17 cellular contexts compared by ENCODE assay signal in genomic region chr1:154729598-154729997, GRCh38.
A peak's percentile ranks its signal among the peaks of the same experiment; 100 is the strongest.
DNase-seq lines count a peak whose midpoint lies in the region; ATAC-seq, FAIRE-seq and TF ChIP-seq lines count a peak whose summit lies in the region.
"Had no signal": no experiment of that assay in that cellular context is flagged by ENCODE, and none has a peak within 500 bp of the region (broad histone marks: within the 10 kb centered on the region; RNA-seq: fewer than 3 reads in every experiment).

No MANE protein-coding gene starts in this region.

- H3K9me3 Mint-ChIP-seq in GM23338, result no peaks in the 10 kb centered on the region; the same call in 2 of the 3 replicates

- H3F3A ChIP-seq in GM23338 (replicated peaks; ENCODE audit: low read depth), result no peaks in the 10 kb centered on the region

- H4K20me1 ChIP-seq in GM23338 (replicated peaks; ENCODE audit: insufficient read depth), result no peaks in the 10 kb centered on the region

- 78 to 79% methylated on average over 3 of the region's 3 CpGs for WGBS in pancreas, 2 donors

- no peak overlapping the region for H2AFZ ChIP-seq in GM23338
- H2AFZ ChIP-seq: hepatocyte had no signal

- intact Hi-C loops in gastrocnemius medialis (cut with DNase I; ENCODE audit: low total_unique reads), result no loop called here
- intact Hi-C loops in pancreas (cut with DNase I), result no loop called here

- no peaks in the 10 kb centered on the region for H3K79me2 ChIP-seq in GM23338 (replicated peaks; ENCODE audit: insufficient read depth)
- H3K79me2 ChIP-seq: hepatocyte had no signal

- TF ChIP-seq CTCF in GM23338 (conservative IDR thresholded peaks at IDR 0.05; ENCODE audit: low read depth in 2 of 2) (no peak), fibroblast of mammary gland (conservative IDR thresholded peaks at IDR 0.05; ENCODE audit: control insufficient read depth, insufficient read depth, low read depth, low read length) (no peak), gastrocnemius medialis (IDR thresholded peaks at IDR 0.05 in 4 of 5, conservative IDR thresholded peaks at IDR 0.05 in 1 of 5) (no peak), pancreas (IDR thresholded peaks at IDR 0.05) (no peak)

- peak overlapping the region; percentile 94; the same call in 1 of the 2 replicates for H3K27ac Mint-ChIP-seq in GM23338
- H3K27ac Mint-ChIP-seq: activated naive CD8-positive, alpha-beta T cell had no signal

- no peaks in the 10 kb centered on the region for H3K27me3 ChIP-seq in GM23338 (ENCODE audit: insufficient read depth)
- H3K27me3 ChIP-seq in SJSA1 (replicated peaks), result no peaks in the 10 kb centered on the region
- no peaks in the 10 kb centered on the region for H3K27me3 ChIP-seq in gastrocnemius medialis
- H3K27me3 ChIP-seq in pancreas, result no peaks in the 10 kb centered on the region
- H3K27me3 ChIP-seq: hepatocyte had no signal

- no peak overlapping the region for H3K4me3 Mint-ChIP-seq in GM23338
- H3K4me3 Mint-ChIP-seq: activated naive CD8-positive, alpha-beta T cell had no signal

- H3K4me1 ChIP-seq in GM23338 (ENCODE audit: insufficient read depth) (peaks cover 16% of the 10 kb centered on the region), SJSA1 (replicated peaks) (peaks cover 33% of the 10 kb centered on the region), gastrocnemius medialis (peaks cover 19 to 44% of the 10 kb centered on the region in 2 donors), pancreas (no peaks in the 10 kb centered on the region)

- H3K27me3 Mint-ChIP-seq in GM23338 (ENCODE audit: insufficient read depth, low read depth, poor library complexity), result peaks cover 7% of the 10 kb centered on the region

- no peak for FAIRE-seq in pancreas (lab: Jason Lieb, UNC)
- FAIRE-seq: K562 had no signal

- H3K9me3 ChIP-seq in SJSA1 (replicated peaks) (no peaks in the 10 kb centered on the region), gastrocnemius medialis (no peaks in the 10 kb centered on the region), pancreas (no peaks in the 10 kb centered on the region)
- H3K9me3 ChIP-seq: neutrophil, thoracic aorta had no signal

- no peaks in the 10 kb centered on the region for H3K36me3 ChIP-seq in GM23338 (ENCODE audit: insufficient read depth)
- H3K36me3 ChIP-seq in SJSA1, result no peaks in the 10 kb centered on the region
- peaks cover 0 to 3% of the 10 kb centered on the region in 2 donors for H3K36me3 ChIP-seq in gastrocnemius medialis
- H3K36me3 ChIP-seq in pancreas, result no peaks in the 10 kb centered on the region
- H3K36me3 ChIP-seq: neutrophil, thoracic aorta had no signal

- no peak for ATAC-seq in GM23338
- no peak for ATAC-seq in gastrocnemius medialis
- ATAC-seq in GM21786 (IDR thresholded peaks at IDR 0.05; ENCODE audit: unreplicated experiment), result no peak
- ATAC-seq in pancreas, result no peak

- H3K27ac ChIP-seq in GM23338 (ENCODE audit: low read depth) (no peak overlapping the region), SJSA1 (peak overlapping the region; percentile 76), gastrocnemius medialis (peak overlapping the region in 3 of 4 donors; percentile 16 to 44 (median 20)), pancreas (no peak overlapping the region)
- H3K27ac ChIP-seq: C4-2B, epithelial cell of prostate, hepatocyte, neutrophil, thoracic aorta had no signal

- H3K9me2 ChIP-seq in GM23338 (ENCODE audit: insufficient read depth), result no peaks in the 10 kb centered on the region

- H3K36me3 Mint-ChIP-seq in GM23338 (ENCODE audit: low read depth), result no peaks in the 10 kb centered on the region
- H3K36me3 Mint-ChIP-seq: activated naive CD8-positive, alpha-beta T cell had no signal

- H3K4me2 ChIP-seq in GM23338, result no peak overlapping the region
- H3K4me2 ChIP-seq: hepatocyte had no signal

- H3K4me1 Mint-ChIP-seq in GM23338, result peaks cover 44% of the 10 kb centered on the region

- no peak for DNase-seq in GM23338 (ENCODE audit: low spot score)
- peak in 1 of 2 experiments; percentile 16 for DNase-seq in SJSA1 (ENCODE audit: low read depth in 1 of 2, low spot score in 2 of 2)
- peak; percentile 41 for DNase-seq in fibroblast of mammary gland (ENCODE audit: low read depth)
- DNase-seq in gastrocnemius medialis, result no peak
- DNase-seq in SIG-M5 treated with dmso at 0.1 percent for 504 hours (lab: John Stamatoyannopoulos, UW; ENCODE audit: unreplicated experiment), result no peak
- no peak for DNase-seq in pancreas
- DNase-seq: activated CD4-positive, alpha-beta T cell treated with anti-CD3 and anti-CD28 coated beads for 1 hour; central memory CD4-positive, alpha-beta T cell had no signal

- no peak for TF ChIP-seq POLR2A in gastrocnemius medialis (IDR thresholded peaks at IDR 0.05)

- H3K4me3 ChIP-seq in GM23338 (no peak overlapping the region), SJSA1 (no peak overlapping the region), fibroblast of mammary gland (ENCODE audit: control insufficient read depth, low read depth, low read length) (no peak overlapping the region), gastrocnemius medialis (no peak overlapping the region), pancreas (no peak overlapping the region)
- H3K4me3 ChIP-seq: hepatocyte, K562, lung, thoracic aorta had no signal

- in situ Hi-C loops in gastrocnemius medialis (cut with MboI; ENCODE audit: low sequenced_read_pairs in 4 of 4), result no loop called here

TF ChIP-seq in GM23338, 12 proteins besides CTCF, POLR2A, EP300 and RAD21 (continues in another document):
- TF ChIP-seq EZH2phosphoT487 (IDR thresholded peaks at IDR 0.05; ENCODE audit: unreplicated experiment) (no peak), STAT1 (IDR thresholded peaks at IDR 0.05; ENCODE audit: unreplicated experiment) (no peak), CREB1 (CRISPR knock-in tag; IDR thresholded peaks at IDR 0.05; ENCODE audit: low read depth) (no peak), REST (IDR thresholded peaks at IDR 0.05; ENCODE audit: unreplicated experiment) (no peak), ZNF331 (CRISPR knock-in tag; IDR thresholded peaks at IDR 0.05; ENCODE audit: low read depth) (no peak), EZH2 (IDR thresholded peaks at IDR 0.05; ENCODE audit: low read depth, unreplicated experiment) (no peak), ZNF114 (CRISPR knock-in tag; IDR thresholded peaks at IDR 0.05) (no peak)

Comparison
In these comparisons a context has a peak if more than half of its experiments do, and no peak if none do; other contexts are left out.
1. H3K27ac ChIP-seq: peak in SJSA1 (single experiment) and gastrocnemius medialis (3 of 4); none in GM23338 (single experiment) and pancreas (0 of 4).